In genomic region chr3:66385066-66385465, GRCh38 we compare ENCODE assay signal across 15 cellular contexts.
DNase-seq lines count a peak whose midpoint lies in the region; ATAC-seq and TF ChIP-seq lines count a peak whose summit lies in the region.
"Had no signal": no experiment of that assay in that cellular context is flagged by ENCODE, and none has a peak within 500 bp of the region (broad histone marks: within the 10 kb centered on the region; RNA-seq: fewer than 3 reads in every experiment).

No MANE protein-coding gene starts in this region.

- H3K4me3 Mint-ChIP-seq in CD4-positive, alpha-beta memory T cell = no peak overlapping the region
- H3K4me3 Mint-ChIP-seq in activated T-helper 17 cell treated with anti-CD3 and anti-CD28 coated beads, Interleukin-2, amount 50 U/mL, for 72 hours = no peak overlapping the region
- H3K4me3 Mint-ChIP-seq in neural crest cell = peak overlapping the region; percentile 16
- no peak overlapping the region for H3K4me3 Mint-ChIP-seq in activated naive CD8-positive, alpha-beta T cell treated with anti-CD3 and anti-CD28 coated beads, Interleukin-2, amount 50 U/mL, for 24 hours
- H3K4me3 Mint-ChIP-seq: GM23338, HFFc6 had no signal

- H3K4me1 Mint-ChIP-seq in CD4-positive, alpha-beta memory T cell = peaks cover 16 to 43% (median 24%) of the 10 kb centered on the region in 4 donors
- peaks cover 15% of the 10 kb centered on the region for H3K4me1 Mint-ChIP-seq in activated T-helper 17 cell treated with anti-CD3 and anti-CD28 coated beads, Interleukin-2, amount 50 U/mL, for 72 hours
- peaks cover 36% of the 10 kb centered on the region for H3K4me1 Mint-ChIP-seq in neural crest cell
- peaks cover 26% of the 10 kb centered on the region for H3K4me1 Mint-ChIP-seq in activated naive CD8-positive, alpha-beta T cell treated with anti-CD3 and anti-CD28 coated beads, Interleukin-2, amount 50 U/mL, for 24 hours

- H3K36me3 Mint-ChIP-seq in CD4-positive, alpha-beta memory T cell = peaks cover 81 to 87% of the 10 kb centered on the region in 2 donors
- peaks cover 99% of the 10 kb centered on the region for H3K36me3 Mint-ChIP-seq in activated T-helper 17 cell treated with anti-CD3 and anti-CD28 coated beads, Interleukin-2, amount 50 U/mL, for 72 hours (ENCODE audit: low read depth)
- peaks cover 69% of the 10 kb centered on the region for H3K36me3 Mint-ChIP-seq in neural crest cell (ENCODE audit: low read depth)
- peaks cover 74% of the 10 kb centered on the region for H3K36me3 Mint-ChIP-seq in activated naive CD8-positive, alpha-beta T cell treated with anti-CD3 and anti-CD28 coated beads, Interleukin-2, amount 50 U/mL, for 24 hours (ENCODE audit: low read depth)

- TF ChIP-seq CTCF in neural crest cell (conservative IDR thresholded peaks at IDR 0.05) (no peak), vagina (IDR thresholded peaks at IDR 0.05) (no peak)

- peaks cover 63% of the 10 kb centered on the region for H3K36me3 ChIP-seq in CD4-positive, alpha-beta memory T cell (ENCODE audit: insufficient read depth, low read length)
- peaks cover 0 to 62% of the 10 kb centered on the region in 2 donors for H3K36me3 ChIP-seq in vagina

- no peaks in the 10 kb centered on the region for H3K9me3 Mint-ChIP-seq in CD4-positive, alpha-beta memory T cell
- peaks cover 3% of the 10 kb centered on the region for H3K9me3 Mint-ChIP-seq in activated T-helper 17 cell treated with anti-CD3 and anti-CD28 coated beads, Interleukin-2, amount 50 U/mL, for 72 hours
- peaks cover 2% of the 10 kb centered on the region for H3K9me3 Mint-ChIP-seq in neural crest cell
- peaks cover 7% of the 10 kb centered on the region for H3K9me3 Mint-ChIP-seq in activated naive CD8-positive, alpha-beta T cell treated with anti-CD3 and anti-CD28 coated beads, Interleukin-2, amount 50 U/mL, for 24 hours
- H3K9me3 Mint-ChIP-seq: GM23338, HFFc6 had no signal

- no peaks in the 10 kb centered on the region for H3K27me3 ChIP-seq in CD4-positive, alpha-beta memory T cell (ENCODE audit: insufficient read depth, low read length)
- H3K27me3 ChIP-seq in vagina = no peaks in the 10 kb centered on the region

- POLR2A ChIA-PET in CD4-positive, alpha-beta memory T cell (lab: Charles Lee; ENCODE audit: partially characterized antibody) = interaction anchor here (5.4 kb wide), 1 partner anchor 9 kb away, joined by 21 read pairs; no protein-coding TSS in a partner anchor

- H3K4me1 ChIP-seq in CD4-positive, alpha-beta memory T cell (ENCODE audit: insufficient read depth, low read length) = peaks cover 20% of the 10 kb centered on the region
- no peaks in the 10 kb centered on the region for H3K4me1 ChIP-seq in vagina

- DNase-seq in CD4-positive, alpha-beta memory T cell = no peak
- DNase-seq in neural crest cell (ENCODE audit: low read depth, low spot score) (no peak), vagina (ENCODE audit: extremely low spot score in 2 of 2) (peak; percentile 12 to 62)
- no peak for DNase-seq in activated naive CD8-positive, alpha-beta T cell treated with anti-CD3 and anti-CD28 coated beads, Interleukin-2, amount 50 U/mL, for 24 hours
- DNase-seq: Calu3, DMS 273 treated with DMSO at 0.1 percent for 48 hours, HCEC 1CT, HFFc6 had no signal

- no peaks in the 10 kb centered on the region for H3K27me3 Mint-ChIP-seq in CD4-positive, alpha-beta memory T cell
- no peaks in the 10 kb centered on the region for H3K27me3 Mint-ChIP-seq in activated T-helper 17 cell treated with anti-CD3 and anti-CD28 coated beads, Interleukin-2, amount 50 U/mL, for 72 hours
- H3K27me3 Mint-ChIP-seq in neural crest cell (ENCODE audit: low read depth) = peaks cover 8% of the 10 kb centered on the region
- no peaks in the 10 kb centered on the region for H3K27me3 Mint-ChIP-seq in activated naive CD8-positive, alpha-beta T cell treated with anti-CD3 and anti-CD28 coated beads, Interleukin-2, amount 50 U/mL, for 24 hours
- H3K27me3 Mint-ChIP-seq: B cell had no signal

- H3K9me3 ChIP-seq in CD4-positive, alpha-beta memory T cell (ENCODE audit: control insufficient read depth in 1 of 2, low read length in 2 of 2) = no peaks in the 10 kb centered on the region
- no peaks in the 10 kb centered on the region for H3K9me3 ChIP-seq in vagina

- peak overlapping the region in 4 of 7 donors; percentile 35 to 65 (median 48) for H3K27ac Mint-ChIP-seq in CD4-positive, alpha-beta memory T cell
- peak overlapping the region; percentile 28 for H3K27ac Mint-ChIP-seq in activated T-helper 17 cell treated with anti-CD3 and anti-CD28 coated beads, Interleukin-2, amount 50 U/mL, for 72 hours
- no peak overlapping the region for H3K27ac Mint-ChIP-seq in neural crest cell (ENCODE audit: unreplicated experiment)
- H3K27ac Mint-ChIP-seq in activated naive CD8-positive, alpha-beta T cell treated with anti-CD3 and anti-CD28 coated beads, Interleukin-2, amount 50 U/mL, for 24 hours = no peak overlapping the region
- H3K27ac Mint-ChIP-seq: GM23338, HFFc6 had no signal

- intact Hi-C loops in CD4-positive, alpha-beta memory T cell (cut with micrococcal nuclease) = no loop called here
- intact Hi-C loops in vagina (cut with DNase I) = no loop called here

- no peak for TF ChIP-seq POLR2A in vagina (IDR thresholded peaks at IDR 0.05)

- no peak for ATAC-seq in activated T-helper 17 cell treated with anti-CD3 and anti-CD28 coated beads, Interleukin-2, amount 50 U/mL, for 72 hours (replicated peaks)
- ATAC-seq in GM21737 (IDR thresholded peaks at IDR 0.05; ENCODE audit: unreplicated experiment) (no peak), GM18498 (IDR thresholded peaks at IDR 0.05; ENCODE audit: unreplicated experiment) (no peak)
- no peak for ATAC-seq in activated naive CD8-positive, alpha-beta T cell treated with anti-CD3 and anti-CD28 coated beads, Interleukin-2, amount 50 U/mL, for 24 hours
- ATAC-seq: GM23338, HepG2 had no signal

- CTCF ChIA-PET in CD4-positive, alpha-beta memory T cell (lab: Charles Lee; ENCODE audit: partially characterized antibody) = interaction anchor here (0.6 to 2.3 kb wide), 5 partner anchors 8 to 431 kb away, joined by 3 to 10 read pairs (median 4); no protein-coding TSS in a partner anchor

- no peak overlapping the region for H3K27ac ChIP-seq in CD4-positive, alpha-beta memory T cell (ENCODE audit: low read depth, low read length)
- no peak overlapping the region for H3K27ac ChIP-seq in vagina
- H3K27ac ChIP-seq: C4-2B had no signal

- H3K4me3 ChIP-seq in CD4-positive, alpha-beta memory T cell (ENCODE audit: low read length in 2 of 2) = no peak overlapping the region
- no peak overlapping the region for H3K4me3 ChIP-seq in vagina
- H3K4me3 ChIP-seq: GM23338 had no signal

Comparison
In these comparisons a context has a peak if more than half of its experiments do, and no peak if none do; other contexts are left out.
1. DNase-seq: peak in vagina (2 of 2); none in CD4-positive, alpha-beta memory T cell (0 of 5), neural crest cell (single experiment) and activated naive CD8-positive, alpha-beta T cell treated with anti-CD3 and anti-CD28 coated beads, Interleukin-2, amount 50 U/mL, for 24 hours (single experiment).
2. H3K27ac Mint-ChIP-seq: peak in CD4-positive, alpha-beta memory T cell (4 of 7) and activated T-helper 17 cell treated with anti-CD3 and anti-CD28 coated beads, Interleukin-2, amount 50 U/mL, for 72 hours (single experiment); none in neural crest cell (single experiment) and activated naive CD8-positive, alpha-beta T cell treated with anti-CD3 and anti-CD28 coated beads, Interleukin-2, amount 50 U/mL, for 24 hours (single experiment).